Comparison of ENCODE assay signal across 33 cellular contexts in genomic region chr1:100146958-100147357, GRCh38. TPM values are rescaled to one million over a fixed set of nuclear protein-coding genes. Genes with fewer than 3 reads are reported as not detected.
"Had no signal": no experiment of that assay in that cellular context is flagged by ENCODE, and none has a peak within 500 bp of the region (broad histone marks: within the 10 kb centered on the region; RNA-seq: fewer than 3 reads in every experiment).

No MANE protein-coding gene starts in this region.

- H3K27ac Mint-ChIP-seq: activated CD4-positive, alpha-beta memory T cell treated with anti-CD3 and anti-CD28 coated beads, Interleukin-2, amount 10 ng/mL, durations not matched to agents 7 days and 5 days; activated CD4-positive, alpha-beta T cell treated with anti-CD3 and anti-CD28 coated beads, Interleukin-2, amount 10 ng/mL, durations not matched to agents 7 days and 5 days; activated naive CD4-positive, alpha-beta T cell treated with anti-CD3 and anti-CD28 coated beads, Interleukin-2, amount 10 ng/mL, durations not matched to agents 7 days and 5 days; activated naive CD4-positive, alpha-beta T cell treated with anti-CD3 and anti-CD28 coated beads, Interleukin-2, amount 50 U/mL, for 72 hours; activated naive CD8-positive, alpha-beta T cell treated with anti-CD3 and anti-CD28 coated beads, Interleukin-2, amount 10 ng/mL, durations not matched to agents 7 days and 5 days; activated T-cell treated with anti-CD3 and anti-CD28 coated beads, Interleukin-2, amount 50 U/mL, for 24 hours; activated T-cell treated with anti-CD3 and anti-CD28 coated beads, Interleukin-2, amount 50 U/mL, for 72 hours; brain; dendritic cell treated with granulocyte-macrophage colony-stimulating factor and Interleukin-4, amounts not matched to agents 40 ng/mL and 50 ng/mL, for 4 days; endodermal cell had no signal

- FAIRE-seq: frontal cortex had no signal

- H3K4me3 ChIP-seq: ascending aorta, breast epithelium, cardiac muscle cell, coronary artery, dorsolateral prefrontal cortex had no signal

- H3K27me3 ChIP-seq: ascending aorta, breast epithelium, cardiac muscle cell, dorsolateral prefrontal cortex had no signal

- ATAC-seq: activated naive CD4-positive, alpha-beta T cell treated with anti-CD3 and anti-CD28 coated beads, Interleukin-2, amount 50 U/mL, for 72 hours; activated T-cell treated with anti-CD3 and anti-CD28 coated beads, Interleukin-2, amount 50 U/mL, for 72 hours; esophagus mucosa; WTC11 had no signal

- H3K4me1 Mint-ChIP-seq: brain had no signal

- H3K4me3 Mint-ChIP-seq: activated CD4-positive, alpha-beta memory T cell treated with anti-CD3 and anti-CD28 coated beads, Interleukin-2, amount 10 ng/mL, durations not matched to agents 7 days and 5 days; activated CD4-positive, alpha-beta T cell treated with anti-CD3 and anti-CD28 coated beads, Interleukin-2, amount 10 ng/mL, durations not matched to agents 7 days and 5 days; activated naive CD4-positive, alpha-beta T cell treated with anti-CD3 and anti-CD28 coated beads, Interleukin-2, amount 10 ng/mL, durations not matched to agents 7 days and 5 days; activated naive CD8-positive, alpha-beta T cell treated with anti-CD3 and anti-CD28 coated beads, Interleukin-2, amount 10 ng/mL, durations not matched to agents 7 days and 5 days; activated T-cell treated with anti-CD3 and anti-CD28 coated beads, Interleukin-2, amount 50 U/mL, for 24 hours; activated T-cell treated with anti-CD3 and anti-CD28 coated beads, Interleukin-2, amount 50 U/mL, for 72 hours; brain; dendritic cell treated with granulocyte-macrophage colony-stimulating factor and Interleukin-4, amounts not matched to agents 40 ng/mL and 50 ng/mL, for 4 days; endodermal cell; WTC11 had no signal

- H3K9me3 ChIP-seq: ascending aorta, breast epithelium had no signal

- H3K9me3 Mint-ChIP-seq: activated CD4-positive, alpha-beta memory T cell treated with anti-CD3 and anti-CD28 coated beads, Interleukin-2, amount 10 ng/mL, durations not matched to agents 7 days and 5 days; activated CD4-positive, alpha-beta T cell treated with anti-CD3 and anti-CD28 coated beads, Interleukin-2, amount 10 ng/mL, durations not matched to agents 7 days and 5 days; activated naive CD4-positive, alpha-beta T cell treated with anti-CD3 and anti-CD28 coated beads, Interleukin-2, amount 10 ng/mL, durations not matched to agents 7 days and 5 days; activated naive CD4-positive, alpha-beta T cell treated with anti-CD3 and anti-CD28 coated beads, Interleukin-2, amount 50 U/mL, for 72 hours; activated naive CD8-positive, alpha-beta T cell treated with anti-CD3 and anti-CD28 coated beads, Interleukin-2, amount 10 ng/mL, durations not matched to agents 7 days and 5 days; activated T-cell treated with anti-CD3 and anti-CD28 coated beads, Interleukin-2, amount 50 U/mL, for 24 hours; activated T-cell treated with anti-CD3 and anti-CD28 coated beads, Interleukin-2, amount 50 U/mL, for 72 hours; brain; dendritic cell treated with granulocyte-macrophage colony-stimulating factor and Interleukin-4, amounts not matched to agents 40 ng/mL and 50 ng/mL, for 4 days; endodermal cell; WTC11 had no signal

- H3K27ac ChIP-seq: ascending aorta, breast epithelium, cardiac muscle cell, coronary artery, dorsolateral prefrontal cortex, VCaP had no signal

- DNase-seq: activated CD4-positive, alpha-beta memory T cell treated with anti-CD3 and anti-CD28 coated beads, Interleukin-2, amount 10 ng/mL, durations not matched to agents 7 days and 5 days; activated CD4-positive, alpha-beta T cell treated with anti-CD3 and anti-CD28 coated beads for 1 hour; activated CD4-positive, alpha-beta T cell treated with anti-CD3 and anti-CD28 coated beads for 4 hours; activated CD4-positive, alpha-beta T cell treated with anti-CD3 and anti-CD28 coated beads, Interleukin-2, amount 10 ng/mL, durations not matched to agents 7 days and 5 days; activated CD4-positive, alpha-beta T cell treated with anti-CD3 and anti-CD28 coated beads, Interleukin-2, amount 50 U/mL, for 4 hours; activated CD8-positive, alpha-beta memory T cell treated with anti-CD3 and anti-CD28 coated beads, Interleukin-2, amount 50 U/mL, for 48 hours; activated gamma-delta T cell; activated naive CD4-positive, alpha-beta T cell; activated naive CD4-positive, alpha-beta T cell treated with anti-CD3 and anti-CD28 coated beads, Interleukin-2, amount 10 ng/mL, durations not matched to agents 7 days and 5 days; activated naive CD8-positive, alpha-beta T cell treated with anti-CD3 and anti-CD28 coated beads, Interleukin-2, amount 10 ng/mL, durations not matched to agents 7 days and 5 days; activated T-cell treated with anti-CD3 and anti-CD28 coated beads for 4 hours; activated T-cell treated with anti-CD3 and anti-CD28 coated beads, Interleukin-2, amount 50 U/mL, for 24 hours; activated T-cell treated with anti-CD3 and anti-CD28 coated beads, Interleukin-2, amount 50 U/mL, for 72 hours; central memory CD4-positive, alpha-beta T cell; cerebellar nuclear complex; dorsolateral prefrontal cortex; effector memory CD4-positive, alpha-beta T cell; endodermal cell; foreskin fibroblast; head of caudate nucleus; T-helper 2 cell had no signal

- H3K4me1 ChIP-seq: ascending aorta, breast epithelium had no signal

- H3K27me3 Mint-ChIP-seq: activated CD4-positive, alpha-beta memory T cell treated with anti-CD3 and anti-CD28 coated beads, Interleukin-2, amount 10 ng/mL, durations not matched to agents 7 days and 5 days; activated CD4-positive, alpha-beta T cell treated with anti-CD3 and anti-CD28 coated beads, Interleukin-2, amount 10 ng/mL, durations not matched to agents 7 days and 5 days; activated naive CD4-positive, alpha-beta T cell treated with anti-CD3 and anti-CD28 coated beads, Interleukin-2, amount 10 ng/mL, durations not matched to agents 7 days and 5 days; activated naive CD8-positive, alpha-beta T cell treated with anti-CD3 and anti-CD28 coated beads, Interleukin-2, amount 10 ng/mL, durations not matched to agents 7 days and 5 days; activated T-cell treated with anti-CD3 and anti-CD28 coated beads, Interleukin-2, amount 50 U/mL, for 24 hours; brain; dendritic cell treated with granulocyte-macrophage colony-stimulating factor and Interleukin-4, amounts not matched to agents 40 ng/mL and 50 ng/mL, for 4 days had no signal

RNA-seq across cellular contexts. Expression of gene LRRC39, which starts 31.1 kb away (rescaled TPM):
- total RNA-seq: ascending aorta, epithelial cell of proximal tubule, esophagus mucosa had no signal
